ENCODE assay signal across 16 cellular contexts in genomic region chr2:105815401-105815800, GRCh38.
DNase-seq lines count a peak whose midpoint lies in the region; FAIRE-seq and TF ChIP-seq lines count a peak whose summit lies in the region.
"Had no signal": no experiment of that assay in that cellular context is flagged by ENCODE, and none has a peak within 500 bp of the region (broad histone marks: within the 10 kb centered on the region; RNA-seq: fewer than 3 reads in every experiment).

No MANE protein-coding gene starts in this region.

- H3K4me3 ChIP-seq in mesenchymal stem cell (ENCODE audit: insufficient read depth in 1 of 2, low read depth in 1 of 2, low read length in 2 of 2) (no peak overlapping the region), uterus (no peak overlapping the region)

- H3K27ac ChIP-seq in RWPE1 (peak overlapping the region; percentile 14), mesenchymal stem cell (ENCODE audit: low read length, poor library complexity, severe bottlenecking) (no peak overlapping the region), uterus (peak overlapping the region; percentile 40 to 41)

- CTCF ChIA-PET in RWPE1 (lab: Yijun Ruan, JAX): no interaction called here

- no peak overlapping the region for H4K91ac ChIP-seq in mesenchymal stem cell (ENCODE audit: low read length)

- no peak for FAIRE-seq in H54 (lab: Jason Lieb, UNC)
- FAIRE-seq: GM19239, HepG2 had no signal

- POLR2A ChIA-PET in RWPE1 (lab: Yijun Ruan, JAX; ENCODE audit: low non-redundant PET): no interaction called here

- peaks cover 18% of the 10 kb centered on the region for H3K36me3 Mint-ChIP-seq in activated naive CD4-positive, alpha-beta T cell treated with anti-CD3 and anti-CD28 coated beads, Interleukin-2, amount 50 U/mL, for 24 hours
- peaks cover 22 to 35% of the 10 kb centered on the region in 2 donors for H3K36me3 Mint-ChIP-seq in CD14-positive monocyte

- no peak overlapping the region for H3K23ac ChIP-seq in mesenchymal stem cell (ENCODE audit: low read length in 2 of 2)

- H3K27me3 ChIP-seq in mesenchymal stem cell (ENCODE audit: control insufficient read depth in 1 of 2, insufficient read depth in 1 of 2, low read length in 2 of 2) (no peaks in the 10 kb centered on the region), uterus (no peaks in the 10 kb centered on the region)
- H3K27me3 ChIP-seq: BE2C had no signal

- H3K4me1 ChIP-seq in mesenchymal stem cell (ENCODE audit: control insufficient read depth, insufficient read depth, low read depth, low read length): peaks cover 2% of the 10 kb centered on the region
- H3K4me1 ChIP-seq in uterus: no peaks in the 10 kb centered on the region
- H3K4me1 ChIP-seq: BE2C had no signal

- H2BK15ac ChIP-seq in mesenchymal stem cell (ENCODE audit: low read depth, poor library complexity, severe bottlenecking): no peak overlapping the region

- TF ChIP-seq POLR2A in uterus (IDR thresholded peaks at IDR 0.05) (no peak), H54 (IDR thresholded peaks at IDR 0.05; ENCODE audit: low read depth, low read length) (no peak)

- H3K36me3 ChIP-seq in mesenchymal stem cell (ENCODE audit: control insufficient read depth in 1 of 2, insufficient read depth in 2 of 2, low read depth in 1 of 2, low read length in 2 of 2) (peaks cover 7% of the 10 kb centered on the region in 2 experiments), uterus (no peaks in the 10 kb centered on the region)
- H3K36me3 ChIP-seq: BE2C had no signal

- H2AK5ac ChIP-seq in mesenchymal stem cell (ENCODE audit: low read length, severe bottlenecking): no peak overlapping the region

- WGBS in mesenchymal stem cell: 96% methylated on average over 6 of the region's 7 CpGs

- H3K27me3 Mint-ChIP-seq in activated naive CD4-positive, alpha-beta T cell treated with anti-CD3 and anti-CD28 coated beads, Interleukin-2, amount 50 U/mL, for 24 hours: no peaks in the 10 kb centered on the region
- H3K27me3 Mint-ChIP-seq in CD14-positive monocyte (ENCODE audit: low read depth in 3 of 3): peaks cover 0 to 2% (median 0%) of the 10 kb centered on the region in 3 donors

- H2BK5ac ChIP-seq in mesenchymal stem cell (ENCODE audit: low read depth, low read length, poor library complexity, severe bottlenecking): no peak overlapping the region

- no peak for DNase-seq in activated naive CD4-positive, alpha-beta T cell treated with anti-CD3 and anti-CD28 coated beads, Interleukin-2, amount 50 U/mL, for 16 hours
- DNase-seq in RWPE1 (ENCODE audit: low spot score) (no peak), mesenchymal stem cell (no peak), uterus (no peak), CD14-positive monocyte (ENCODE audit: low spot score) (no peak), H54 (ENCODE audit: insufficient read length, low spot score) (no peak)
- DNase-seq: BE2C, H9, KG1, NCI-H1436, NCI-H2029, NCI-H774, PC-3 had no signal

- no peak overlapping the region for H3K9ac ChIP-seq in mesenchymal stem cell (ENCODE audit: low read length)

- H3K14ac ChIP-seq in mesenchymal stem cell (ENCODE audit: low read length in 2 of 2): no peak overlapping the region

- H2AFZ ChIP-seq in mesenchymal stem cell (ENCODE audit: low read depth, low read length): no peak overlapping the region

- no peak overlapping the region for H3K4me2 ChIP-seq in mesenchymal stem cell (ENCODE audit: low read length, poor library complexity, severe bottlenecking)

- H3K4me3 Mint-ChIP-seq in activated naive CD4-positive, alpha-beta T cell treated with anti-CD3 and anti-CD28 coated beads, Interleukin-2, amount 50 U/mL, for 24 hours: no peak overlapping the region
- H3K4me3 Mint-ChIP-seq in CD14-positive monocyte: no peak overlapping the region
- H3K4me3 Mint-ChIP-seq: H9 had no signal

- H3K18ac ChIP-seq in mesenchymal stem cell (ENCODE audit: low read depth in 1 of 2, low read length in 2 of 2): no peak overlapping the region

- H3K9me3 ChIP-seq in mesenchymal stem cell (ENCODE audit: control insufficient read depth, low read length) (no peaks in the 10 kb centered on the region), uterus (no peaks in the 10 kb centered on the region)
- H3K9me3 ChIP-seq: BE2C had no signal

- no peak overlapping the region for H3K4ac ChIP-seq in mesenchymal stem cell (ENCODE audit: low read depth in 1 of 2, low read length in 2 of 2)

- peaks cover 86% of the 10 kb centered on the region for H3K4me1 Mint-ChIP-seq in activated naive CD4-positive, alpha-beta T cell treated with anti-CD3 and anti-CD28 coated beads, Interleukin-2, amount 50 U/mL, for 24 hours
- H3K4me1 Mint-ChIP-seq in CD14-positive monocyte: peaks cover under 1% of the 10 kb centered on the region

- H3K79me1 ChIP-seq in mesenchymal stem cell (replicated peaks; ENCODE audit: low read length, poor library complexity, severe bottlenecking): peaks cover 52% of the 10 kb centered on the region

- H3K9me3 Mint-ChIP-seq in activated naive CD4-positive, alpha-beta T cell treated with anti-CD3 and anti-CD28 coated beads, Interleukin-2, amount 50 U/mL, for 24 hours: no peaks in the 10 kb centered on the region
- no peaks in the 10 kb centered on the region for H3K9me3 Mint-ChIP-seq in CD14-positive monocyte
- H3K9me3 Mint-ChIP-seq: H9 had no signal

- TF ChIP-seq CTCF in RWPE1 (conservative IDR thresholded peaks at IDR 0.05; ENCODE audit: low read depth) (no peak), uterus (IDR thresholded peaks at IDR 0.05) (no peak), CD14-positive monocyte (IDR thresholded peaks at IDR 0.05) (no peak)

- no peak overlapping the region for H2BK12ac ChIP-seq in mesenchymal stem cell (ENCODE audit: low read length in 2 of 2)

- peak overlapping the region; percentile 51 for H3K27ac Mint-ChIP-seq in activated naive CD4-positive, alpha-beta T cell treated with anti-CD3 and anti-CD28 coated beads, Interleukin-2, amount 50 U/mL, for 24 hours
- H3K27ac Mint-ChIP-seq in CD14-positive monocyte: no peak overlapping the region

- H4K8ac ChIP-seq in mesenchymal stem cell (ENCODE audit: low read length): peak overlapping the region; percentile 4

- intact Hi-C loops in uterus (cut with DNase I; ENCODE audit: low total_unique reads) (no loop called here), CD14-positive monocyte (cut with micrococcal nuclease) (no loop called here)

- no peak overlapping the region for H2BK120ac ChIP-seq in mesenchymal stem cell (ENCODE audit: low read depth, low read length)
